ENCODE assay signal across 8 cellular contexts in the genomic region with DNA sequence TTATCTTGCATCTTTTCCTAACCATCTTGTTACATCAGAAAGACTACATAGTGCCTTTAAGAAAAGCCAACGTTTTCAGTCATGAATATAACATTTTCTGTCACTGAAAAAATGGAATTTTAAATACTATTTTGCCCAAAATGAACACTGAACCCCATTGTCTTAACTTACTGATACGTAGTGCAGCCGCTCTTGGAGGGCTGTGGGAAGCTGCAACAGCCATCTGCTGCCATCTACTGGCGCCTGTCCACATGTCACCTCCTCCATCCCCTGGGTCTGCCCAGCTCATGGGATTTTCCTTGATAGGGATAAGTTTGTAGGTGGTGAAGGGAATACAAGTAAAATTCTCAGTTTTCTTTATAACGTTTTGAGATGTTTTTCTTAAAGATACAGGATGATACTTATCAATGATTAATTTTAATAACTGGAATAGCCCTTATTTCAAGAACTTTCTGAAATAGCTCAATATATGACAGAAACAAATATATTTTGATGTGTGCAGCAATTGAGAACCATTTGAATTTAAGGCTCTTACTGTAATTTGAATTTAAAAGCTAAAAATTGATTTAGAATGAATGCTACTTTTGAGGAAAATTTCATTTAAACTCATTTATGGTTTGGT.
DNase-seq lines count a peak whose midpoint lies in the region; ATAC-seq, FAIRE-seq and TF ChIP-seq lines count a peak whose summit lies in the region.

No MANE protein-coding gene starts in this region.

- H3K27me3 Mint-ChIP-seq in activated T-helper 17 cell treated with anti-CD3 and anti-CD28 coated beads, Interleukin-2, amount 50 U/mL, for 72 hours, result peaks cover 8% of the 10 kb centered on the region

- TF ChIP-seq CTCF in Loucy (conservative IDR thresholded peaks at IDR 0.05; ENCODE audit: low read length) (peak; percentile 97), RWPE1 (conservative IDR thresholded peaks at IDR 0.05; ENCODE audit: low read depth) (peak; percentile 96), fibroblast of villous mesenchyme (IDR thresholded peaks at IDR 0.05; ENCODE audit: insufficient read depth, low read depth, low read length) (peak; percentile 98), osteoblast (IDR thresholded peaks at IDR 0.05; ENCODE audit: extremely low read depth, low read depth, low read length) (peak; percentile 99), tibial nerve (IDR thresholded peaks at IDR 0.05) (peak; percentile 78 to 86 (median 81))

- POLR2A ChIA-PET in RWPE1 (lab: Yijun Ruan, JAX; ENCODE audit: low non-redundant PET), result no interaction called here

- H3K36me3 ChIP-seq in H7 (replicated peaks; ENCODE audit: control insufficient read depth, insufficient read depth, low read length) (no peaks in the 10 kb centered on the region), Loucy (ENCODE audit: insufficient read depth, low read length) (peaks cover 5% of the 10 kb centered on the region; the same call in 1 of the 2 replicates), osteoblast (ENCODE audit: insufficient read depth, low read length) (no peaks in the 10 kb centered on the region), tibial nerve (peaks cover 0 to 7% (median 0%) of the 10 kb centered on the region in 3 donors)

- H3K9me2 ChIP-seq in Loucy (replicated peaks; ENCODE audit: low read depth, low read length), result no peaks in the 10 kb centered on the region

- H3K36me3 Mint-ChIP-seq in activated T-helper 17 cell treated with anti-CD3 and anti-CD28 coated beads, Interleukin-2, amount 50 U/mL, for 72 hours (ENCODE audit: low read depth), result no peaks in the 10 kb centered on the region

- ATAC-seq in activated T-helper 17 cell treated with anti-CD3 and anti-CD28 coated beads, Interleukin-2, amount 50 U/mL, for 72 hours (replicated peaks), result peak; percentile 88

- H3K27me3 ChIP-seq in H7 (ENCODE audit: control insufficient read depth, insufficient read depth, low read length), result no peaks in the 10 kb centered on the region
- H3K27me3 ChIP-seq in Loucy (ENCODE audit: insufficient read depth, low read length, poor library complexity, severe bottlenecking), result no peaks in the 10 kb centered on the region
- no peaks in the 10 kb centered on the region for H3K27me3 ChIP-seq in osteoblast (ENCODE audit: insufficient read depth, low read length)
- no peaks in the 10 kb centered on the region for H3K27me3 ChIP-seq in tibial nerve

- no peak overlapping the region for H3K9ac ChIP-seq in Loucy (ENCODE audit: low read depth, low read length, poor library complexity, severe bottlenecking)

- DNase-seq in H7 (peak; percentile 95), RWPE1 (ENCODE audit: low spot score) (peak; percentile 89), fibroblast of villous mesenchyme (ENCODE audit: low read depth) (peak; percentile 76), osteoblast (ENCODE audit: insufficient read length, low spot score, missing footprints) (peak; percentile 98), tibial nerve (ENCODE audit: low spot score in 2 of 2) (peak; percentile 58 to 80)

- 0 to 2% methylated on average over 5 of the region's 5 CpGs for WGBS in tibial nerve, 2 donors

- H3K4me3 Mint-ChIP-seq in activated T-helper 17 cell treated with anti-CD3 and anti-CD28 coated beads, Interleukin-2, amount 50 U/mL, for 72 hours, result no peak overlapping the region

- no peaks in the 10 kb centered on the region for H3F3A ChIP-seq in Loucy (ENCODE audit: low read depth)

- H3K27ac Mint-ChIP-seq in activated T-helper 17 cell treated with anti-CD3 and anti-CD28 coated beads, Interleukin-2, amount 50 U/mL, for 72 hours, result no peak overlapping the region

- H3K79me2 ChIP-seq in Loucy (ENCODE audit: insufficient read depth, low read length), result no peaks in the 10 kb centered on the region
- H3K79me2 ChIP-seq in osteoblast (ENCODE audit: insufficient read depth, low read length), result no peaks in the 10 kb centered on the region

- H3K27ac ChIP-seq in RWPE1, result no peak overlapping the region
- no peak overlapping the region for H3K27ac ChIP-seq in osteoblast (ENCODE audit: low read depth, low read length)
- no peak overlapping the region for H3K27ac ChIP-seq in tibial nerve

- no peaks in the 10 kb centered on the region for H3K4me1 ChIP-seq in Loucy (ENCODE audit: insufficient read depth, low read length, poor library complexity, severe bottlenecking)
- peaks cover 9% of the 10 kb centered on the region for H3K4me1 ChIP-seq in osteoblast (ENCODE audit: insufficient read depth, low read length)
- peaks cover 0 to 16% (median 0%) of the 10 kb centered on the region in 4 donors for H3K4me1 ChIP-seq in tibial nerve

- TF ChIP-seq EP300 in tibial nerve (IDR thresholded peaks at IDR 0.05), result peak in 1 of 2 donors; percentile 12

- no peak for TF ChIP-seq POLR2A in tibial nerve (IDR thresholded peaks at IDR 0.05)

- peaks cover 8% of the 10 kb centered on the region for H3K4me1 Mint-ChIP-seq in activated T-helper 17 cell treated with anti-CD3 and anti-CD28 coated beads, Interleukin-2, amount 50 U/mL, for 72 hours

- H3K9me3 ChIP-seq in Loucy (ENCODE audit: insufficient read depth, low read depth, low read length) (no peaks in the 10 kb centered on the region), osteoblast (ENCODE audit: low read depth, low read length) (no peaks in the 10 kb centered on the region), tibial nerve (no peaks in the 10 kb centered on the region)

- no peak overlapping the region for H2AFZ ChIP-seq in Loucy (ENCODE audit: low read length)
- no peak overlapping the region for H2AFZ ChIP-seq in osteoblast (ENCODE audit: low read length)

- CTCF ChIA-PET in RWPE1 (lab: Yijun Ruan, JAX), result interaction anchor here (0.5 to 2.2 kb wide), 10 partner anchors 12 to 898 kb away, joined by 3 to 7 read pairs (median 4); no protein-coding TSS in a partner anchor

- H3K4me2 ChIP-seq in Loucy (ENCODE audit: low read depth, low read length, poor library complexity, severe bottlenecking), result no peak overlapping the region
- H3K4me2 ChIP-seq in osteoblast (ENCODE audit: insufficient read depth, low read length), result peak overlapping the region; percentile 18

- H3K9me3 Mint-ChIP-seq in activated T-helper 17 cell treated with anti-CD3 and anti-CD28 coated beads, Interleukin-2, amount 50 U/mL, for 72 hours, result no peaks in the 10 kb centered on the region

- H3K4me3 ChIP-seq in H7 (ENCODE audit: insufficient read depth, low read depth, low read length) (no peak overlapping the region), Loucy (ENCODE audit: low read length, poor library complexity, severe bottlenecking) (no peak overlapping the region), fibroblast of villous mesenchyme (ENCODE audit: low read depth, low read length) (no peak overlapping the region), osteoblast (ENCODE audit: insufficient read depth, low read length) (no peak overlapping the region), tibial nerve (no peak overlapping the region)

- FAIRE-seq in G401.6 (lab: Jason Lieb, UNC), result peak; percentile 98

- H4K20me1 ChIP-seq in Loucy (ENCODE audit: insufficient read depth, low read length, poor library complexity, severe bottlenecking) (no peaks in the 10 kb centered on the region), osteoblast (ENCODE audit: insufficient read depth, low read length) (no peaks in the 10 kb centered on the region)
